ENCODE assay signal across 8 cellular contexts in genomic region chr4:11428701-11429571, GRCh38. TPM values are rescaled to one million over a fixed set of nuclear protein-coding genes. Genes with fewer than 3 reads are reported as not detected.
DNase-seq lines count a peak whose midpoint lies in the region; ATAC-seq and TF ChIP-seq lines count a peak whose summit lies in the region.

TSS of gene HS3ST1 (minus strand) at chr4:11428894. CDS start at chr4:11400005, 28,889 bp downstream.

- peaks cover 17% of the 10 kb centered on the region for H3K4me1 ChIP-seq in HUES64 (ENCODE audit: insufficient read depth, low read length)
- peaks cover 12% of the 10 kb centered on the region for H3K4me1 ChIP-seq in smooth muscle cell (ENCODE audit: low read depth)

- no peaks in the 10 kb centered on the region for H3K79me2 ChIP-seq in smooth muscle cell (ENCODE audit: low read depth)

- peak; percentile 97 for DNase-seq in DMS53 treated with DMSO at 0.1 percent for 48 hours (lab: John Stamatoyannopoulos, UW; ENCODE audit: unreplicated experiment)
- peak; percentile 61 for DNase-seq in SKM-1 (lab: John Stamatoyannopoulos, UW; ENCODE audit: unreplicated experiment)
- peak; percentile 93 for DNase-seq in cerebellum (ENCODE audit: low spot score)
- DNase-seq in kidney glomerular epithelial cell (lab: John Stamatoyannopoulos, UW), result peak; percentile 38
- DNase-seq in smooth muscle cell (lab: John Stamatoyannopoulos, UW; ENCODE audit: unreplicated experiment), result peak; percentile 30

- H3F3A ChIP-seq in smooth muscle cell (ENCODE audit: low read depth), result no peaks in the 10 kb centered on the region

- H3K36me3 ChIP-seq in HUES64 (ENCODE audit: insufficient read depth, low read length) (no peaks in the 10 kb centered on the region), smooth muscle cell (ENCODE audit: low read depth) (no peaks in the 10 kb centered on the region)

- peak; percentile 53 for TF ChIP-seq CTCF in smooth muscle cell (IDR thresholded peaks at IDR 0.05; ENCODE audit: borderline replicate concordance, insufficient read depth, poor library complexity, severe bottlenecking)

- under 1% methylated on average over 75 of the region's 75 CpGs for WGBS in HUES64
- WGBS in smooth muscle cell (ENCODE audit: low lambda C conversion rate), result under 1% methylated on average over 61 of the region's 75 CpGs

- peaks cover 66% of the 10 kb centered on the region for H3K27me3 ChIP-seq in HUES64 (ENCODE audit: insufficient read depth, low read length)
- no peaks in the 10 kb centered on the region for H3K27me3 ChIP-seq in smooth muscle cell (ENCODE audit: low read depth)

- peak within 1 kb of the TSS; percentile 87 for H3K4me2 ChIP-seq in smooth muscle cell

- H3K27ac ChIP-seq in HUES64 (ENCODE audit: low read depth, low read length) (no peak within 1 kb of the TSS), smooth muscle cell (ENCODE audit: low read depth) (no peak within 1 kb of the TSS)

- H3K9me3 ChIP-seq in HUES64 (ENCODE audit: insufficient read depth, low read depth, low read length), result no peaks in the 10 kb centered on the region
- no peaks in the 10 kb centered on the region for H3K9me3 ChIP-seq in smooth muscle cell (replicated peaks; ENCODE audit: low read depth)

- H4K20me1 ChIP-seq in smooth muscle cell (ENCODE audit: low read depth), result no peaks in the 10 kb centered on the region

- H3K9ac ChIP-seq in HUES64 (ENCODE audit: low read depth, low read length), result peak within 1 kb of the TSS; percentile 67
- no peak within 1 kb of the TSS for H3K9ac ChIP-seq in smooth muscle cell (ENCODE audit: low read depth)

- ATAC-seq in GM21526 (IDR thresholded peaks at IDR 0.05; ENCODE audit: low FRiP score, unreplicated experiment) (peak; percentile 85), GM19467 (IDR thresholded peaks at IDR 0.05; ENCODE audit: unreplicated experiment) (no peak)

- H3K4me3 ChIP-seq in HUES64 (ENCODE audit: low read length) (peak within 1 kb of the TSS; percentile 74), smooth muscle cell (peak within 1 kb of the TSS; percentile 67)

- H2AFZ ChIP-seq in smooth muscle cell (ENCODE audit: low read depth), result peak within 1 kb of the TSS; percentile 75

RNA-seq across cellular contexts. Expression of gene HS3ST1, which starts in this region (rescaled TPM):
- 2.3 TPM for polyA plus RNA-seq in HUES64 (2013, experiment 1 of 2)
- polyA plus RNA-seq in HUES64 (2013, experiment 2 of 2), result 3.4 TPM
- total RNA-seq in cerebellum (2.4 TPM), smooth muscle cell (0.22 and 0.31 TPM in 2 replicates)
- 0.65 and 3.1 TPM in 2 replicates for polyA plus RNA-seq in smooth muscle cell

Comparison
In these comparisons a context has a peak if more than half of its experiments do, and no peak if none do; other contexts are left out.
1. DNase-seq: peak in every context shown above with its lines; median percentile 97 in DMS53 treated with DMSO at 0.1 percent for 48 hours; 93 in cerebellum; 61 in SKM-1; 38 in kidney glomerular epithelial cell; 30 in smooth muscle cell.